Comparison of ENCODE assay signal across 8 cellular contexts in genomic region chr6:26054659-26054936, GRCh38. TPM values are rescaled to one million over a fixed set of nuclear protein-coding genes. Genes with fewer than 3 reads are reported as not detected.
DNase-seq lines count a peak whose midpoint lies in the region; ATAC-seq and TF ChIP-seq lines count a peak whose summit lies in the region.

No MANE protein-coding gene starts in this region.

- peaks cover 44% of the 10 kb centered on the region for H3K4me1 Mint-ChIP-seq in activated naive CD4-positive, alpha-beta T cell treated with anti-CD3 and anti-CD28 coated beads, Interleukin-2, amount 10 ng/mL, durations not matched to agents 7 days and 5 days
- H3K4me1 Mint-ChIP-seq in activated naive CD8-positive, alpha-beta T cell treated with anti-CD3 and anti-CD28 coated beads, Interleukin-2, amount 50 U/mL, for 24 hours = peaks cover 34% of the 10 kb centered on the region
- H3K4me1 Mint-ChIP-seq in type B pancreatic cell (ENCODE audit: unreplicated experiment) = peaks cover 9% of the 10 kb centered on the region

- no peak for ATAC-seq in activated naive CD8-positive, alpha-beta T cell treated with anti-CD3 and anti-CD28 coated beads, Interleukin-2, amount 50 U/mL, for 24 hours
- ATAC-seq in left lung (no peak), GM21825 (IDR thresholded peaks at IDR 0.05; ENCODE audit: unreplicated experiment) (no peak)

- H3K4me3 ChIP-seq in left lung = peak overlapping the region; percentile 47 to 54

- CTCF ChIA-PET in activated naive CD4-positive, alpha-beta T cell treated with anti-CD3 and anti-CD28 coated beads, Interleukin-2, amount 10 ng/mL, durations not matched to agents 7 days and 5 days (lab: Charles Lee) = no interaction called here

- H3K9me3 Mint-ChIP-seq in activated naive CD4-positive, alpha-beta T cell treated with anti-CD3 and anti-CD28 coated beads, Interleukin-2, amount 10 ng/mL, durations not matched to agents 7 days and 5 days = no peaks in the 10 kb centered on the region
- no peaks in the 10 kb centered on the region for H3K9me3 Mint-ChIP-seq in activated naive CD8-positive, alpha-beta T cell treated with anti-CD3 and anti-CD28 coated beads, Interleukin-2, amount 50 U/mL, for 24 hours
- H3K9me3 Mint-ChIP-seq in type B pancreatic cell = no peaks in the 10 kb centered on the region

- peaks cover 0 to 26% of the 10 kb centered on the region in 2 donors for H3K4me1 ChIP-seq in left lung

- H3K27me3 ChIP-seq in left lung = no peaks in the 10 kb centered on the region

- intact Hi-C loops in left lung (cut with DNase I) = no loop called here
- intact Hi-C loops in posterior vena cava (cut with DNase I) = no loop called here

- peak overlapping the region; percentile 99 for H3K27ac Mint-ChIP-seq in activated naive CD4-positive, alpha-beta T cell treated with anti-CD3 and anti-CD28 coated beads, Interleukin-2, amount 10 ng/mL, durations not matched to agents 7 days and 5 days
- H3K27ac Mint-ChIP-seq in activated naive CD8-positive, alpha-beta T cell treated with anti-CD3 and anti-CD28 coated beads, Interleukin-2, amount 50 U/mL, for 24 hours = peak overlapping the region; percentile 100
- H3K27ac Mint-ChIP-seq in type B pancreatic cell = peak overlapping the region; percentile 99

- H3K4me3 Mint-ChIP-seq in activated naive CD4-positive, alpha-beta T cell treated with anti-CD3 and anti-CD28 coated beads, Interleukin-2, amount 10 ng/mL, durations not matched to agents 7 days and 5 days = peak overlapping the region; percentile 91
- H3K4me3 Mint-ChIP-seq in activated naive CD8-positive, alpha-beta T cell treated with anti-CD3 and anti-CD28 coated beads, Interleukin-2, amount 50 U/mL, for 24 hours = peak overlapping the region; percentile 99
- H3K4me3 Mint-ChIP-seq in type B pancreatic cell = peak overlapping the region; percentile 94

- DNase-seq in activated naive CD4-positive, alpha-beta T cell treated with anti-CD3 and anti-CD28 coated beads, Interleukin-2, amount 10 ng/mL, durations not matched to agents 7 days and 5 days = no peak
- no peak for DNase-seq in activated naive CD4-positive, alpha-beta T cell (lab: John Stamatoyannopoulos, UW)
- DNase-seq in activated naive CD8-positive, alpha-beta T cell treated with anti-CD3 and anti-CD28 coated beads, Interleukin-2, amount 50 U/mL, for 24 hours = no peak
- no peak for DNase-seq in left lung
- DNase-seq in type B pancreatic cell (ENCODE audit: extremely low spot score, unreplicated experiment) = no peak
- no peak for DNase-seq in kidney tubule cell (ENCODE audit: low spot score)
- DNase-seq in posterior vena cava (ENCODE audit: low spot score) = no peak

- H3K36me3 ChIP-seq in left lung = no peaks in the 10 kb centered on the region

- peak overlapping the region; percentile 95 to 96 for H3K27ac ChIP-seq in left lung

- no peaks in the 10 kb centered on the region for H3K9me3 ChIP-seq in left lung

- TF ChIP-seq CTCF in left lung (IDR thresholded peaks at IDR 0.05) = no peak
- no peak for TF ChIP-seq CTCF in type B pancreatic cell (conservative IDR thresholded peaks at IDR 0.05)

- H3K27me3 Mint-ChIP-seq in activated naive CD4-positive, alpha-beta T cell treated with anti-CD3 and anti-CD28 coated beads, Interleukin-2, amount 10 ng/mL, durations not matched to agents 7 days and 5 days = peaks cover 8% of the 10 kb centered on the region
- peaks cover 4% of the 10 kb centered on the region for H3K27me3 Mint-ChIP-seq in activated naive CD8-positive, alpha-beta T cell treated with anti-CD3 and anti-CD28 coated beads, Interleukin-2, amount 50 U/mL, for 24 hours
- no peaks in the 10 kb centered on the region for H3K27me3 Mint-ChIP-seq in type B pancreatic cell

- peaks cover 6% of the 10 kb centered on the region for H3K36me3 Mint-ChIP-seq in activated naive CD4-positive, alpha-beta T cell treated with anti-CD3 and anti-CD28 coated beads, Interleukin-2, amount 10 ng/mL, durations not matched to agents 7 days and 5 days
- H3K36me3 Mint-ChIP-seq in activated naive CD8-positive, alpha-beta T cell treated with anti-CD3 and anti-CD28 coated beads, Interleukin-2, amount 50 U/mL, for 24 hours (ENCODE audit: low read depth) = peaks cover 4% of the 10 kb centered on the region
- H3K36me3 Mint-ChIP-seq in type B pancreatic cell = no peaks in the 10 kb centered on the region

RNA-seq across cellular contexts. Expression of gene HFE, which starts 32.6 kb away (rescaled TPM):
- total RNA-seq in left lung = 10 to 100 TPM; 11.8 to 12.7 TPM
- 2.2 and 2.6 TPM in 2 replicates for total RNA-seq in type B pancreatic cell (ENCODE audit: low replicate concordance)
- 10 to 100 TPM in 1 of 2 donors, 1 to 10 TPM in 1; 5.5 to 11.8 TPM for total RNA-seq in posterior vena cava
